Comparison of ENCODE assay signal across 1 cellular context in the genomic region with DNA sequence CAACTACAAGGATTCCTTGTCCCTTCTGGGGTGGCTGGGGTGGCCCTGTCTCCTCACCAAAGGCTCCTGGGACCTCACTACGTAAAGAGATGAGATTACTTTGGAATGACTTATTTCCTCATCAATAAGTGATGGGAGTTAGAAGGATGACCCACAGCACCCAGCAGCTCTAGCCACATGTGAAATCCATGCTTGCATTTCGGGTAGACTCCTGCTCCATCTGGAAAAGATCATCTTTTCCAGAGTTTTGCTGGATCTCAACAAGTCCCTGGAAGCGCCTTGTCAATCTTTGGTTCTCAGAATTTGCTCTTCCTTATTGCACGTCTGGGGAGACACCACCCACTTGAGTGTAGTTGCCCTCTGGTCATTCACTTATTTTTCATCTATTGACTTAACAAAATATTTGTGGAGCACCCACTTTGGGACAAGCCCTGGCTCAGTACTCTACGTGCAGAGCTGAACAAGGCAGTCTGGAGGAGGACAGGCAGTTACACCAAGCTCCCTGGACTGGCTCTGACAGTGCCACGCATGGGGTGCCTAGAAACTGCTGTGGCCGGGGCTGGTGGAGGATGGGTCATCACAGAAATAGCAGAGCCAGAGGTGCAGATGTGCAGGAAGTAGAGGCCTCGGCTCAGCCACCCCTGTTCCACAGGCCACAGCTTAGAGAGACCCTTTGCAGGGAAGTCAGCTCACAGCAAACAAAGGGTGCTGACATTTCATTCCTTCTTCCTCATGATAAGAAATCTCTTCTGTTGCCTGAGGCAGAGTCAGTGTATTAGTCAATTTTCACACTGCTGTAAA.
TF ChIP-seq lines count a peak whose summit lies in the region.

No MANE protein-coding gene starts in this region.

TF ChIP-seq in GM23338, 12 proteins besides CTCF, POLR2A, EP300 and RAD21:
- TF ChIP-seq, protein P1, sequence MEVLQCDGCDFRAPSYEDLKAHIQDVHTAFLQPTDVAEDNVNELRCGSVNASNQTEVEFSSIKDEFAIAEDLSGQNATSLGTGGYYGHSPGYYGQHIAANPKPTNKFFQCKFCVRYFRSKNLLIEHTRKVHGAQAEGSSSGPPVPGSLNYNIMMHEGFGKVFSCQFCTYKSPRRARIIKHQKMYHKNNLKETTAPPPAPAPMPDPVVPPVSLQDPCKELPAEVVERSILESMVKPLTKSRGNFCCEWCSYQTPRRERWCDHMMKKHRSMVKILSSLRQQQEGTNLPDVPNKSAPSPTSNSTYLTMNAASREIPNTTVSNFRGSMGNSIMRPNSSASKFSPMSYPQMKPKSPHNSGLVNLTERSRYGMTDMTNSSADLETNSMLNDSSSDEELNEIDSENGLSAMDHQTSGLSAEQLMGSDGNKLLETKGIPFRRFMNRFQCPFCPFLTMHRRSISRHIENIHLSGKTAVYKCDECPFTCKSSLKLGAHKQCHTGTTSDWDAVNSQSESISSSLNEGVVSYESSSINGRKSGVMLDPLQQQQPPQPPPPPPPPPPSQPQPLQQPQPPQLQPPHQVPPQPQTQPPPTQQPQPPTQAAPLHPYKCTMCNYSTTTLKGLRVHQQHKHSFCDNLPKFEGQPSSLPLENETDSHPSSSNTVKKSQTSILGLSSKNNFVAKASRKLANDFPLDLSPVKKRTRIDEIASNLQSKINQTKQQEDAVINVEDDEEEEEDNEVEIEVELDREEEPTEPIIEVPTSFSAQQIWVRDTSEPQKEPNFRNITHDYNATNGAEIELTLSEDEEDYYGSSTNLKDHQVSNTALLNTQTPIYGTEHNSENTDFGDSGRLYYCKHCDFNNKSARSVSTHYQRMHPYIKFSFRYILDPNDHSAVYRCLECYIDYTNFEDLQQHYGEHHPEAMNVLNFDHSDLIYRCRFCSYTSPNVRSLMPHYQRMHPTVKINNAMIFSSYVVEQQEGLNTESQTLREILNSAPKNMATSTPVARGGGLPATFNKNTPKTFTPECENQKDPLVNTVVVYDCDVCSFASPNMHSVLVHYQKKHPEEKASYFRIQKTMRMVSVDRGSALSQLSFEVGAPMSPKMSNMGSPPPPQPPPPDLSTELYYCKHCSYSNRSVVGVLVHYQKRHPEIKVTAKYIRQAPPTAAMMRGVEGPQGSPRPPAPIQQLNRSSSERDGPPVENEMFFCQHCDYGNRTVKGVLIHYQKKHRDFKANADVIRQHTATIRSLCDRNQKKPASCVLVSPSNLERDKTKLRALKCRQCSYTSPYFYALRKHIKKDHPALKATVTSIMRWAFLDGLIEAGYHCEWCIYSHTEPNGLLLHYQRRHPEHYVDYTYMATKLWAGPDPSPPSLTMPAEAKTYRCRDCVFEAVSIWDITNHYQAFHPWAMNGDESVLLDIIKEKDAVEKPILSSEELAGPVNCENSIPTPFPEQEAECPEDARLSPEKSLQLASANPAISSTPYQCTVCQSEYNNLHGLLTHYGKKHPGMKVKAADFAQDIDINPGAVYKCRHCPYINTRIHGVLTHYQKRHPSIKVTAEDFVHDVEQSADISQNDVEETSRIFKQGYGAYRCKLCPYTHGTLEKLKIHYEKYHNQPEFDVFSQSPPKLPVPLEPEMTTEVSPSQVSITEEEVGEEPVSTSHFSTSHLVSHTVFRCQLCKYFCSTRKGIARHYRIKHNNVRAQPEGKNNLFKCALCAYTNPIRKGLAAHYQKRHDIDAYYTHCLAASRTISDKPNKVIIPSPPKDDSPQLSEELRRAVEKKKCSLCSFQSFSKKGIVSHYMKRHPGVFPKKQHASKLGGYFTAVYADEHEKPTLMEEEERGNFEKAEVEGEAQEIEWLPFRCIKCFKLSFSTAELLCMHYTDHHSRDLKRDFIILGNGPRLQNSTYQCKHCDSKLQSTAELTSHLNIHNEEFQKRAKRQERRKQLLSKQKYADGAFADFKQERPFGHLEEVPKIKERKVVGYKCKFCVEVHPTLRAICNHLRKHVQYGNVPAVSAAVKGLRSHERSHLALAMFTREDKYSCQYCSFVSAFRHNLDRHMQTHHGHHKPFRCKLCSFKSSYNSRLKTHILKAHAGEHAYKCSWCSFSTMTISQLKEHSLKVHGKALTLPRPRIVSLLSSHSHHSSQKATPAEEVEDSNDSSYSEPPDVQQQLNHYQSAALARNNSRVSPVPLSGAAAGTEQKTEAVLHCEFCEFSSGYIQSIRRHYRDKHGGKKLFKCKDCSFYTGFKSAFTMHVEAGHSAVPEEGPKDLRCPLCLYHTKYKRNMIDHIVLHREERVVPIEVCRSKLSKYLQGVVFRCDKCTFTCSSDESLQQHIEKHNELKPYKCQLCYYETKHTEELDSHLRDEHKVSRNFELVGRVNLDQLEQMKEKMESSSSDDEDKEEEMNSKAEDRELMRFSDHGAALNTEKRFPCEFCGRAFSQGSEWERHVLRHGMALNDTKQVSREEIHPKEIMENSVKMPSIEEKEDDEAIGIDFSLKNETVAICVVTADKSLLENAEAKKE (CRISPR knock-in tag; IDR thresholded peaks at IDR 0.05): no peak
- TF ChIP-seq, protein P2, sequence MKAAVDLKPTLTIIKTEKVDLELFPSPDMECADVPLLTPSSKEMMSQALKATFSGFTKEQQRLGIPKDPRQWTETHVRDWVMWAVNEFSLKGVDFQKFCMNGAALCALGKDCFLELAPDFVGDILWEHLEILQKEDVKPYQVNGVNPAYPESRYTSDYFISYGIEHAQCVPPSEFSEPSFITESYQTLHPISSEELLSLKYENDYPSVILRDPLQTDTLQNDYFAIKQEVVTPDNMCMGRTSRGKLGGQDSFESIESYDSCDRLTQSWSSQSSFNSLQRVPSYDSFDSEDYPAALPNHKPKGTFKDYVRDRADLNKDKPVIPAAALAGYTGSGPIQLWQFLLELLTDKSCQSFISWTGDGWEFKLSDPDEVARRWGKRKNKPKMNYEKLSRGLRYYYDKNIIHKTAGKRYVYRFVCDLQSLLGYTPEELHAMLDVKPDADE (IDR thresholded peaks at IDR 0.05): no peak
- TF ChIP-seq NANOG (IDR thresholded peaks at IDR 0.05; ENCODE audit: borderline replicate concordance) (no peak), JUNB (IDR thresholded peaks at IDR 0.05; ENCODE audit: unreplicated experiment) (no peak), CREB1 (CRISPR knock-in tag; IDR thresholded peaks at IDR 0.05; ENCODE audit: low read depth) (no peak), EZH2phosphoT487 (IDR thresholded peaks at IDR 0.05; ENCODE audit: unreplicated experiment) (no peak), STAT1 (IDR thresholded peaks at IDR 0.05; ENCODE audit: unreplicated experiment) (no peak), ZNF114 (CRISPR knock-in tag; IDR thresholded peaks at IDR 0.05) (no peak), EZH2 (IDR thresholded peaks at IDR 0.05; ENCODE audit: low read depth, unreplicated experiment) (no peak), POLR2AphosphoS5 (IDR thresholded peaks at IDR 0.05; ENCODE audit: low read depth) (no peak), ZNF331 (CRISPR knock-in tag; IDR thresholded peaks at IDR 0.05; ENCODE audit: low read depth) (no peak)
- TF ChIP-seq, protein P3, sequence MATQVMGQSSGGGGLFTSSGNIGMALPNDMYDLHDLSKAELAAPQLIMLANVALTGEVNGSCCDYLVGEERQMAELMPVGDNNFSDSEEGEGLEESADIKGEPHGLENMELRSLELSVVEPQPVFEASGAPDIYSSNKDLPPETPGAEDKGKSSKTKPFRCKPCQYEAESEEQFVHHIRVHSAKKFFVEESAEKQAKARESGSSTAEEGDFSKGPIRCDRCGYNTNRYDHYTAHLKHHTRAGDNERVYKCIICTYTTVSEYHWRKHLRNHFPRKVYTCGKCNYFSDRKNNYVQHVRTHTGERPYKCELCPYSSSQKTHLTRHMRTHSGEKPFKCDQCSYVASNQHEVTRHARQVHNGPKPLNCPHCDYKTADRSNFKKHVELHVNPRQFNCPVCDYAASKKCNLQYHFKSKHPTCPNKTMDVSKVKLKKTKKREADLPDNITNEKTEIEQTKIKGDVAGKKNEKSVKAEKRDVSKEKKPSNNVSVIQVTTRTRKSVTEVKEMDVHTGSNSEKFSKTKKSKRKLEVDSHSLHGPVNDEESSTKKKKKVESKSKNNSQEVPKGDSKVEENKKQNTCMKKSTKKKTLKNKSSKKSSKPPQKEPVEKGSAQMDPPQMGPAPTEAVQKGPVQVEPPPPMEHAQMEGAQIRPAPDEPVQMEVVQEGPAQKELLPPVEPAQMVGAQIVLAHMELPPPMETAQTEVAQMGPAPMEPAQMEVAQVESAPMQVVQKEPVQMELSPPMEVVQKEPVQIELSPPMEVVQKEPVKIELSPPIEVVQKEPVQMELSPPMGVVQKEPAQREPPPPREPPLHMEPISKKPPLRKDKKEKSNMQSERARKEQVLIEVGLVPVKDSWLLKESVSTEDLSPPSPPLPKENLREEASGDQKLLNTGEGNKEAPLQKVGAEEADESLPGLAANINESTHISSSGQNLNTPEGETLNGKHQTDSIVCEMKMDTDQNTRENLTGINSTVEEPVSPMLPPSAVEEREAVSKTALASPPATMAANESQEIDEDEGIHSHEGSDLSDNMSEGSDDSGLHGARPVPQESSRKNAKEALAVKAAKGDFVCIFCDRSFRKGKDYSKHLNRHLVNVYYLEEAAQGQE (IDR thresholded peaks at IDR 0.05; ENCODE audit: unreplicated experiment): no peak
